In genomic region chr11:126140932-126141291, GRCh38 we compare ENCODE assay signal across 9 cellular contexts.
DNase-seq lines count a peak whose midpoint lies in the region; ATAC-seq and TF ChIP-seq lines count a peak whose summit lies in the region.
"Had no signal": no experiment of that assay in that cellular context is flagged by ENCODE, and none has a peak within 500 bp of the region (broad histone marks: within the 10 kb centered on the region; RNA-seq: fewer than 3 reads in every experiment).

No MANE protein-coding gene starts in this region.

- TF ChIP-seq CTCF in tibial nerve (IDR thresholded peaks at IDR 0.05) = no peak

- no peaks in the 10 kb centered on the region for H3K4me1 Mint-ChIP-seq in activated T-helper 17 cell treated with anti-CD3 and anti-CD28 coated beads, Interleukin-2, amount 50 U/mL, for 72 hours
- no peaks in the 10 kb centered on the region for H3K4me1 Mint-ChIP-seq in activated T-helper 2 cell treated with anti-CD3 and anti-CD28 coated beads, Interferon-gamma antibody, Interleukin-2, Interleukin-4, amounts not matched to agents 10 μg/mL and 5 μg/mL and 100 μg/mL, durations not matched to agents 14 hours and 24 hours and 36 hours (ENCODE audit: low read depth)

- H3K27me3 Mint-ChIP-seq in activated T-helper 17 cell treated with anti-CD3 and anti-CD28 coated beads, Interleukin-2, amount 50 U/mL, for 72 hours = peaks cover 16% of the 10 kb centered on the region
- H3K27me3 Mint-ChIP-seq in activated T-helper 2 cell treated with anti-CD3 and anti-CD28 coated beads, Interferon-gamma antibody, Interleukin-2, Interleukin-4, amounts not matched to agents 10 μg/mL and 5 μg/mL and 100 μg/mL, durations not matched to agents 14 hours and 24 hours and 36 hours (ENCODE audit: low read depth) = peaks cover 8% of the 10 kb centered on the region

- WGBS in tibial nerve, 2 donors = 22 to 27% methylated on average over 7 of the region's 7 CpGs

- H3K27me3 ChIP-seq in tibial nerve = no peaks in the 10 kb centered on the region

- peak in 1 of 2 donors; percentile 35 for TF ChIP-seq EP300 in tibial nerve (IDR thresholded peaks at IDR 0.05)

- intact Hi-C loops in activated T-helper 2 cell treated with anti-CD3 and anti-CD28 coated beads, Interferon-gamma antibody, Interleukin-2, Interleukin-4, amounts not matched to agents 10 μg/mL and 5 μg/mL and 100 μg/mL, durations not matched to agents 14 hours and 24 hours and 36 hours (cut with micrococcal nuclease) = no loop called here

- peak overlapping the region in 2 of 4 donors; percentile 36 to 38 for H3K27ac ChIP-seq in tibial nerve
- H3K27ac ChIP-seq: 22Rv1 had no signal

- no peaks in the 10 kb centered on the region for H3K9me3 ChIP-seq in tibial nerve

- H3K36me3 ChIP-seq in tibial nerve = no peaks in the 10 kb centered on the region

- no peaks in the 10 kb centered on the region for H3K36me3 Mint-ChIP-seq in activated T-helper 17 cell treated with anti-CD3 and anti-CD28 coated beads, Interleukin-2, amount 50 U/mL, for 72 hours (ENCODE audit: low read depth)
- no peaks in the 10 kb centered on the region for H3K36me3 Mint-ChIP-seq in activated T-helper 2 cell treated with anti-CD3 and anti-CD28 coated beads, Interferon-gamma antibody, Interleukin-2, Interleukin-4, amounts not matched to agents 10 μg/mL and 5 μg/mL and 100 μg/mL, durations not matched to agents 14 hours and 24 hours and 36 hours (ENCODE audit: low read depth)

- TF ChIP-seq POLR2A in tibial nerve (IDR thresholded peaks at IDR 0.05) = no peak

- H3K4me1 ChIP-seq in tibial nerve = peaks cover 0 to 45% (median 6%) of the 10 kb centered on the region in 4 donors

- no peak overlapping the region for H3K27ac Mint-ChIP-seq in activated T-helper 17 cell treated with anti-CD3 and anti-CD28 coated beads, Interleukin-2, amount 50 U/mL, for 72 hours
- H3K27ac Mint-ChIP-seq in activated T-helper 2 cell treated with anti-CD3 and anti-CD28 coated beads, Interferon-gamma antibody, Interleukin-2, Interleukin-4, amounts not matched to agents 10 μg/mL and 5 μg/mL and 100 μg/mL, durations not matched to agents 14 hours and 24 hours and 36 hours = no peak overlapping the region

- DNase-seq in DMS 273 (lab: John Stamatoyannopoulos, UW; ENCODE audit: unreplicated experiment) (peak; percentile 66), DMS 273 treated with DMSO at 0.1 percent for 48 hours (lab: John Stamatoyannopoulos, UW) (no peak), kidney glomerular epithelial cell (lab: John Stamatoyannopoulos, UW) (peak; percentile 66), tibial nerve (ENCODE audit: low spot score in 2 of 2) (peak; percentile 65 to 81)
- DNase-seq in activated CD4-positive, alpha-beta T cell treated with anti-CD3 and anti-CD28 coated beads for 4 hours = no peak
- no peak for DNase-seq in activated T-helper 2 cell treated with anti-CD3 and anti-CD28 coated beads, Interferon-gamma antibody, Interleukin-2, Interleukin-4, amounts not matched to agents 10 μg/mL and 5 μg/mL and 100 μg/mL, durations not matched to agents 14 hours and 24 hours and 36 hours (ENCODE audit: low spot score)

- no peak overlapping the region for H3K4me3 ChIP-seq in tibial nerve

- peak; percentile 78 for ATAC-seq in SK-N-SH treated with all-trans-retinoic acid at 6 μM for 48 hours
- no peak for ATAC-seq in activated T-helper 17 cell treated with anti-CD3 and anti-CD28 coated beads, Interleukin-2, amount 50 U/mL, for 72 hours (replicated peaks)

- H3K4me3 Mint-ChIP-seq in activated T-helper 17 cell treated with anti-CD3 and anti-CD28 coated beads, Interleukin-2, amount 50 U/mL, for 72 hours = no peak overlapping the region
- no peak overlapping the region for H3K4me3 Mint-ChIP-seq in activated T-helper 2 cell treated with anti-CD3 and anti-CD28 coated beads, Interferon-gamma antibody, Interleukin-2, Interleukin-4, amounts not matched to agents 10 μg/mL and 5 μg/mL and 100 μg/mL, durations not matched to agents 14 hours and 24 hours and 36 hours (ENCODE audit: low read depth)

- no peaks in the 10 kb centered on the region for H3K9me3 Mint-ChIP-seq in activated T-helper 17 cell treated with anti-CD3 and anti-CD28 coated beads, Interleukin-2, amount 50 U/mL, for 72 hours
- H3K9me3 Mint-ChIP-seq in activated T-helper 2 cell treated with anti-CD3 and anti-CD28 coated beads, Interferon-gamma antibody, Interleukin-2, Interleukin-4, amounts not matched to agents 10 μg/mL and 5 μg/mL and 100 μg/mL, durations not matched to agents 14 hours and 24 hours and 36 hours = no peaks in the 10 kb centered on the region

TF ChIP-seq in SK-N-SH treated with all-trans-retinoic acid at 6 μM for 48 hours, 23 proteins besides CTCF, POLR2A, EP300 and RAD21:
- TF ChIP-seq ARNTL (CRISPR knock-in tag; IDR thresholded peaks at IDR 0.05; ENCODE audit: borderline replicate concordance, low read depth) (no peak), TCF4 (CRISPR knock-in tag; IDR thresholded peaks at IDR 0.05; ENCODE audit: borderline replicate concordance) (peak; percentile 50; the same call in 1 of the 2 replicates), ISL1 (CRISPR knock-in tag; IDR thresholded peaks at IDR 0.05) (peak; percentile 41; the same call in 1 of the 2 replicates)

Comparison
In these comparisons a context has a peak if more than half of its experiments do, and no peak if none do; other contexts are left out.
1. DNase-seq: peak in DMS 273 (single experiment), kidney glomerular epithelial cell (single experiment) and tibial nerve (2 of 2); none in DMS 273 treated with DMSO at 0.1 percent for 48 hours (single experiment), activated CD4-positive, alpha-beta T cell treated with anti-CD3 and anti-CD28 coated beads for 4 hours (0 of 2) and activated T-helper 2 cell treated with anti-CD3 and anti-CD28 coated beads, Interferon-gamma antibody, Interleukin-2, Interleukin-4, amounts not matched to agents 10 μg/mL and 5 μg/mL and 100 μg/mL, durations not matched to agents 14 hours and 24 hours and 36 hours (single experiment).